Comparison of ENCODE assay signal across 8 cellular contexts in genomic region chr2:9002313-9002636, GRCh38. TPM values are rescaled to one million over a fixed set of nuclear protein-coding genes. Genes with fewer than 3 reads are reported as not detected.
DNase-seq lines count a peak whose midpoint lies in the region; ATAC-seq and TF ChIP-seq lines count a peak whose summit lies in the region.

No MANE protein-coding gene starts in this region.

- H3K9me3 Mint-ChIP-seq in T-helper 2 cell treated with Interferon-gamma antibody and Interleukin-4, amounts not matched to agents 5 μg/mL and 100 μg/mL, for 36 hours = no peaks in the 10 kb centered on the region
- H3K9me3 Mint-ChIP-seq in activated naive CD8-positive, alpha-beta T cell treated with anti-CD3 and anti-CD28 coated beads, Interleukin-2, amount 50 U/mL, for 24 hours = no peaks in the 10 kb centered on the region

- no peak for DNase-seq in T-helper 2 cell treated with Interferon-gamma antibody and Interleukin-4, amounts not matched to agents 5 μg/mL and 100 μg/mL, for 36 hours (ENCODE audit: low spot score)
- DNase-seq in T-helper 2 cell (no peak), substantia nigra (lab: John Stamatoyannopoulos, UW) (no peak), left lobe of liver (ENCODE audit: low spot score) (no peak), GM20000 (ENCODE audit: low spot score) (no peak)
- DNase-seq in activated naive CD8-positive, alpha-beta T cell treated with anti-CD3 and anti-CD28 coated beads, Interleukin-2, amount 50 U/mL, for 24 hours = no peak

- H3K4me3 ChIP-seq in iPS-18a (ENCODE audit: low read length) = peak overlapping the region; percentile 66

- H3K9me3 ChIP-seq in iPS-18a (ENCODE audit: control insufficient read depth, low read depth, low read length) = no peaks in the 10 kb centered on the region

- no peak overlapping the region for H3K9ac ChIP-seq in iPS-18a (ENCODE audit: low read length)

- H3K4me1 ChIP-seq in iPS-18a (ENCODE audit: control insufficient read depth, low read depth, low read length) = peaks cover 23% of the 10 kb centered on the region

- H3K36me3 Mint-ChIP-seq in T-helper 2 cell treated with Interferon-gamma antibody and Interleukin-4, amounts not matched to agents 5 μg/mL and 100 μg/mL, for 36 hours (ENCODE audit: low read depth) = no peaks in the 10 kb centered on the region
- no peaks in the 10 kb centered on the region for H3K36me3 Mint-ChIP-seq in activated naive CD8-positive, alpha-beta T cell treated with anti-CD3 and anti-CD28 coated beads, Interleukin-2, amount 50 U/mL, for 24 hours (ENCODE audit: low read depth)

- no peak for TF ChIP-seq CTCF in GM20000 (IDR thresholded peaks at IDR 0.05; ENCODE audit: extremely low read depth, missing control alignments)

- ATAC-seq in activated naive CD8-positive, alpha-beta T cell treated with anti-CD3 and anti-CD28 coated beads, Interleukin-2, amount 50 U/mL, for 24 hours = no peak
- ATAC-seq in left lobe of liver (no peak), GM21360 (IDR thresholded peaks at IDR 0.05; ENCODE audit: unreplicated experiment) (no peak)

- peaks cover 12% of the 10 kb centered on the region for H3K4me1 Mint-ChIP-seq in T-helper 2 cell treated with Interferon-gamma antibody and Interleukin-4, amounts not matched to agents 5 μg/mL and 100 μg/mL, for 36 hours (ENCODE audit: low read depth)
- peaks cover 15% of the 10 kb centered on the region for H3K4me1 Mint-ChIP-seq in activated naive CD8-positive, alpha-beta T cell treated with anti-CD3 and anti-CD28 coated beads, Interleukin-2, amount 50 U/mL, for 24 hours

- H3K27me3 Mint-ChIP-seq in T-helper 2 cell treated with Interferon-gamma antibody and Interleukin-4, amounts not matched to agents 5 μg/mL and 100 μg/mL, for 36 hours (ENCODE audit: low read depth) = peaks cover 25% of the 10 kb centered on the region
- H3K27me3 Mint-ChIP-seq in activated naive CD8-positive, alpha-beta T cell treated with anti-CD3 and anti-CD28 coated beads, Interleukin-2, amount 50 U/mL, for 24 hours = peaks cover 10% of the 10 kb centered on the region

- H3K27ac ChIP-seq in iPS-18a (ENCODE audit: low read length) = no peak overlapping the region
- H3K27ac ChIP-seq in substantia nigra (ENCODE audit: low read depth, low read length, poor library complexity, severe bottlenecking) = peak overlapping the region; percentile 89

- no peaks in the 10 kb centered on the region for H3K36me3 ChIP-seq in iPS-18a (ENCODE audit: control insufficient read depth, low read depth, low read length)

- no peak overlapping the region for H3K27ac Mint-ChIP-seq in T-helper 2 cell treated with Interferon-gamma antibody and Interleukin-4, amounts not matched to agents 5 μg/mL and 100 μg/mL, for 36 hours
- H3K27ac Mint-ChIP-seq in activated naive CD8-positive, alpha-beta T cell treated with anti-CD3 and anti-CD28 coated beads, Interleukin-2, amount 50 U/mL, for 24 hours = no peak overlapping the region

- peak overlapping the region; percentile 71 for H3K4me3 Mint-ChIP-seq in T-helper 2 cell treated with Interferon-gamma antibody and Interleukin-4, amounts not matched to agents 5 μg/mL and 100 μg/mL, for 36 hours
- peak overlapping the region; percentile 78 for H3K4me3 Mint-ChIP-seq in activated naive CD8-positive, alpha-beta T cell treated with anti-CD3 and anti-CD28 coated beads, Interleukin-2, amount 50 U/mL, for 24 hours

- peaks cover 13% of the 10 kb centered on the region for H3K27me3 ChIP-seq in iPS-18a (ENCODE audit: control insufficient read depth, insufficient read depth, low read length)

RNA-seq across cellular contexts. Expression of gene MBOAT2, which starts 1.2 kb away (rescaled TPM):
- total RNA-seq in left lobe of liver = 0.91 TPM
